24 cellular contexts compared by ENCODE assay signal in the genomic region with DNA sequence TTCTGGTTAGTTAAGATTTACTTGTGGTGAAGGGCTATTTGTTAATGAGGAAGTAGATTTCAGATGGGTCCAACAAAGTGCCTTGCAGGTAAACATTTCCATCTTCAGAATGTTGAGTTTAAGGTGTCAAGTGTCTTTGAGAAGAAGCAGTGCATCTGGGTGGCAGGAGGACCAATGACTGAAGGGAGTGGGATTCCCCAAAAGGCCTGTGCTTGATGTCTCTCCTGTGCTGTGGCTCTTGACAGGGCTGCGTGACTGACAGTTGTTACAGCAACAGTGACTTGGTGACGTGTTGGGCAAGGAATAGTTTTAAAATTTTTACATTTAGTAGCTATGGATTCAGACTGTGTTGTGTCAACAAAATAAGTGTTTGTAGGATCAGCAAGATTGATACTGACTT.
"Had no signal": no experiment of that assay in that cellular context is flagged by ENCODE, and none has a peak within 500 bp of the region (broad histone marks: within the 10 kb centered on the region; RNA-seq: fewer than 3 reads in every experiment).

No MANE protein-coding gene starts in this region.

- H3K9me3 Mint-ChIP-seq: activated naive CD4-positive, alpha-beta T cell treated with anti-CD3 and anti-CD28 coated beads, Interleukin-2, amount 10 ng/mL, durations not matched to agents 7 days and 5 days had no signal

- ATAC-seq: activated CD4-positive, CD25-positive, alpha-beta regulatory T cell treated with anti-CD3 and anti-CD28 coated beads, Interleukin-2, amount 50 U/mL, for 24 hours; activated T-cell treated with anti-CD3 and anti-CD28 coated beads, Interleukin-2, amount 50 U/mL, for 4 hours; SK-N-SH treated with all-trans-retinoic acid at 6 μM for 48 hours had no signal

- DNase-seq: activated CD4-positive, alpha-beta T cell treated with anti-CD3 and anti-CD28 coated beads for 48 hours; activated CD4-positive, alpha-beta T cell treated with anti-CD3 and anti-CD28 coated beads, Interleukin-2, amount 50 U/mL, for 48 hours; activated gamma-delta T cell treated with Interleukin-2 at 50 U/mL for 16 hours; activated naive CD4-positive, alpha-beta T cell treated with anti-CD3 and anti-CD28 coated beads, Interleukin-2, amount 10 ng/mL, durations not matched to agents 7 days and 5 days; activated naive CD8-positive, alpha-beta T cell treated with anti-CD3 and anti-CD28 coated beads for 36 hours; activated T-cell treated with anti-CD3 and anti-CD28 coated beads, Interleukin-2, amount 50 U/mL, for 4 hours; brain microvascular endothelial cell; IMR-90; Kasumi-1; KBM-7; MV-4-11; NCI-H1092 treated with DMSO at 0.1 percent for 48 hours; NCI-H1417 treated with DMSO at 0.1 percent for 48 hours; NCI-H1694; NCI-H2029; NCI-H2107; NCI-H510A treated with DMSO at 0.1 percent for 48 hours; NCI-H69; Peyer's patch; Right ventricle myocardium superior; SW 1271 had no signal

- H3K27ac Mint-ChIP-seq: activated naive CD4-positive, alpha-beta T cell treated with anti-CD3 and anti-CD28 coated beads, Interleukin-2, amount 10 ng/mL, durations not matched to agents 7 days and 5 days; activated naive CD8-positive, alpha-beta T cell treated with anti-CD3 and anti-CD28 coated beads for 36 hours; activated T-helper 2 cell treated with anti-CD3 and anti-CD28 coated beads, Interferon-gamma antibody, Interleukin-2, Interleukin-4, amounts not matched to agents 10 μg/mL and 5 μg/mL and 100 μg/mL, durations not matched to agents 14 hours and 24 hours and 36 hours had no signal

- H3K4me1 Mint-ChIP-seq: activated naive CD4-positive, alpha-beta T cell treated with anti-CD3 and anti-CD28 coated beads, Interleukin-2, amount 10 ng/mL, durations not matched to agents 7 days and 5 days; activated naive CD8-positive, alpha-beta T cell treated with anti-CD3 and anti-CD28 coated beads for 36 hours had no signal

- H3K27me3 Mint-ChIP-seq: activated naive CD4-positive, alpha-beta T cell treated with anti-CD3 and anti-CD28 coated beads, Interleukin-2, amount 10 ng/mL, durations not matched to agents 7 days and 5 days; activated naive CD8-positive, alpha-beta T cell treated with anti-CD3 and anti-CD28 coated beads for 36 hours had no signal

- H3K4me3 Mint-ChIP-seq: activated naive CD4-positive, alpha-beta T cell treated with anti-CD3 and anti-CD28 coated beads, Interleukin-2, amount 10 ng/mL, durations not matched to agents 7 days and 5 days; activated naive CD8-positive, alpha-beta T cell treated with anti-CD3 and anti-CD28 coated beads for 36 hours; activated T-cell treated with anti-CD3 and anti-CD28 coated beads, Interleukin-2, amount 50 U/mL, for 4 hours had no signal
